Comparison of ENCODE assay signal across 9 cellular contexts in the genomic region with DNA sequence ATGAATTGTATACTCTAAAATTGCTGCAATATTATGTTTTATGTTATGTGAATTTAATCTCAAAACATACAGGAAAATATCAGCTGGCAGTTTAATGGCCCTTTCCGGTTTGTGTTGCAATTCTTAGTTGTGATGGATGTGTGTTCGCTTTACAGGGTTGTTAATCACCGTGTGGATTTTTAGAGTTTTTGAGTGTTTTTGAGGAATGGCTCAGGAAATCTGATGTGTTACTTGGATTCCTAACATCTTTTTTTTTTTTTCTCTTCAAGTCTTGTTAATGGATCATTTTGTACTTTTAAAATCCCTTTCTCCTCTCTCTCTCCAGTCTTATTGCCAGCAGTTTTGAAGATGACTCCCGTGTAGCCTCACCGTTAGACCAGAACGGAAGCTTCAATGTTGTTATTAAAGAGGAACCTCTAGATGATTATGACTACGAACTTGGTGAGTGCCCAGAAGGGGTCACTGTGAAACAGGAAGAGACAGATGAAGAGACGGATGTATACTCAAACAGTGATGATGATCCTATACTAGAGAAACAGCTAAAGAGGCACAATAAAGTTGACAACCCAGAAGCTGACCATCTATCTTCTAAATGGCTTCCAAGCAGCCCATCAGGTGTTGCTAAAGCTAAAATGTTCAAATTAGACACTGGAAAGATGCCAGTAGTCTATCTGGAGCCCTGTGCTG. TPM values are rescaled to one million over a fixed set of nuclear protein-coding genes. Genes with fewer than 3 reads are reported as not detected.
DNase-seq lines count a peak whose midpoint lies in the region; ATAC-seq, FAIRE-seq and TF ChIP-seq lines count a peak whose summit lies in the region.
"Had no signal": no experiment of that assay in that cellular context is flagged by ENCODE, and none has a peak within 500 bp of the region (broad histone marks: within the 10 kb centered on the region; RNA-seq: fewer than 3 reads in every experiment).

No MANE protein-coding gene starts in this region.

- peak overlapping the region; percentile 30 to 70 (median 57) for H3K4me2 ChIP-seq in BLaER1 treated with 17β-estradiol and CSF1 and Interleukin-3, amounts not matched to agents 10 nM and 100 nM
- H3K4me2 ChIP-seq in HepG2 (ENCODE audit: low read depth, low read length): no peak overlapping the region
- H3K4me2 ChIP-seq: KMS-11 had no signal

- peaks cover 0 to 8% (median 0%) of the 10 kb centered on the region in 11 experiments; a peak in 2 of 22 replicates for H3K9me3 ChIP-seq in BLaER1 treated with 17β-estradiol and CSF1 and Interleukin-3, amounts not matched to agents 10 nM and 100 nM (replicated peaks in 1 of 11)
- no peaks in the 10 kb centered on the region for H3K9me3 ChIP-seq in HepG2 (ENCODE audit: low read length)

- peaks cover 24 to 52% (median 39%) of the 10 kb centered on the region in 10 experiments for H3K4me1 ChIP-seq in BLaER1 treated with 17β-estradiol and CSF1 and Interleukin-3, amounts not matched to agents 10 nM and 100 nM
- peaks cover 18% of the 10 kb centered on the region for H3K4me1 ChIP-seq in HepG2 (ENCODE audit: insufficient read depth, low read length)

- WGBS in HepG2 (ENCODE audit: low lambda C conversion rate): 87% methylated on average over 8 of the region's 8 CpGs

- peak overlapping the region in 2 of 10 experiments; percentile 8 to 27; a peak in 2 of 20 replicates for H3K4me3 ChIP-seq in BLaER1 treated with 17β-estradiol and CSF1 and Interleukin-3, amounts not matched to agents 10 nM and 100 nM
- no peak overlapping the region for H3K4me3 ChIP-seq in HepG2 (replicated peaks in 1 of 3; ENCODE audit: insufficient read depth in 1 of 3, low read depth in 2 of 3, low read length in 3 of 3)

- in situ Hi-C loops in HepG2 (cut with HindIII; ENCODE audit: extremely low pct_ligation_motif_present, low pct_unique_long_range_greater_than_20kb): no loop called here

- no peaks in the 10 kb centered on the region for H3K27me3 ChIP-seq in BLaER1 treated with 17β-estradiol and CSF1 and Interleukin-3, amounts not matched to agents 10 nM and 100 nM
- no peaks in the 10 kb centered on the region for H3K27me3 ChIP-seq in HepG2 (ENCODE audit: control insufficient read depth in 1 of 2, insufficient read depth in 2 of 2, low read length in 2 of 2)

- peak overlapping the region; percentile 6 to 72 (median 52); a peak in 19 of 22 replicates for H3K27ac ChIP-seq in BLaER1 treated with 17β-estradiol and CSF1 and Interleukin-3, amounts not matched to agents 10 nM and 100 nM
- H3K27ac ChIP-seq in HepG2 (ENCODE audit: extremely low read length, insufficient read depth, low read length): no peak overlapping the region
- H3K27ac ChIP-seq: KMS-11 had no signal

- H4K20me1 ChIP-seq in BLaER1 treated with 17β-estradiol and CSF1 and Interleukin-3, amounts not matched to agents 10 nM and 100 nM: peaks cover 8 to 91% (median 54%) of the 10 kb centered on the region in 11 experiments; a peak in 17 of 22 replicates
- peaks cover 3% of the 10 kb centered on the region; the same call in 1 of the 2 replicates for H4K20me1 ChIP-seq in HepG2 (ENCODE audit: insufficient read depth, low read length)

- POLR2A ChIA-PET in HepG2 (lab: Yijun Ruan, JAX): no interaction called here

- H2AFZ ChIP-seq in HepG2 (ENCODE audit: low read length): no peak overlapping the region

- peak; percentile 50 for TF ChIP-seq CTCF in HepG2 (CRISPR knock-in tag; IDR thresholded peaks at IDR 0.05)

- peak; percentile 89 for DNase-seq in SIG-M5 treated with dmso at 0.1 percent for 504 hours (lab: John Stamatoyannopoulos, UW; ENCODE audit: unreplicated experiment)
- DNase-seq in astrocyte of the hippocampus (ENCODE audit: low read depth, low spot score): peak; percentile 22
- DNase-seq in HepG2 (ENCODE audit: low spot score): peak; percentile 18
- DNase-seq in epidermal melanocyte (ENCODE audit: insufficient read length, low spot score): no peak
- DNase-seq in NCI-H2107 (lab: John Stamatoyannopoulos, UW): no peak

- H3K36me3 ChIP-seq in BLaER1 treated with 17β-estradiol and CSF1 and Interleukin-3, amounts not matched to agents 10 nM and 100 nM: peaks cover 39 to 48% (median 47%) of the 10 kb centered on the region in 11 experiments
- H3K36me3 ChIP-seq in HepG2 (replicated peaks in 1 of 2; ENCODE audit: control insufficient read depth in 1 of 2, insufficient read depth in 2 of 2, low read length in 2 of 2): peaks cover 3 to 29% of the 10 kb centered on the region in 2 experiments; a peak in 4 of 5 replicates

- H3K9ac ChIP-seq in BLaER1 treated with 17β-estradiol and CSF1 and Interleukin-3, amounts not matched to agents 10 nM and 100 nM: peak overlapping the region in 8 of 11 experiments; percentile 7 to 61 (median 33); a peak in 11 of 22 replicates
- no peak overlapping the region for H3K9ac ChIP-seq in HepG2 (ENCODE audit: insufficient read depth, low read depth, low read length)
- H3K9ac ChIP-seq: KMS-11 had no signal

- intact Hi-C loops in HepG2 (cut with micrococcal nuclease; ENCODE audit: unreplicated experiment): no loop called here

- H3K79me2 ChIP-seq in HepG2 (ENCODE audit: insufficient read depth, low read length): peaks cover 59% of the 10 kb centered on the region

- no peak for TF ChIP-seq RAD21 in HepG2 (CRISPR knock-in tag; IDR thresholded peaks at IDR 0.05)

- peak; percentile 82 for ATAC-seq in GM18868 (IDR thresholded peaks at IDR 0.05; ENCODE audit: unreplicated experiment)
- ATAC-seq in HG03097 (IDR thresholded peaks at IDR 0.05; ENCODE audit: low FRiP score, unreplicated experiment): peak; percentile 78
- ATAC-seq in HepG2: peak; percentile 49; the same call in 2 of the 3 replicates

- FAIRE-seq in HepG2 (lab: Jason Lieb, UNC): no peak

- CTCF ChIA-PET in HepG2 (lab: Yijun Ruan, JAX; ENCODE audit: low intra/inter-chr PET ratio, low total read pairs): no interaction called here

- no peak for TF ChIP-seq POLR2A in HepG2 (IDR thresholded peaks at IDR 0.05; ENCODE audit: insufficient read depth in 1 of 2, low read depth in 2 of 2, low read length in 2 of 2)

- TF ChIP-seq EP300 in HepG2 (IDR thresholded peaks at IDR 0.05; ENCODE audit: low read depth in 2 of 2, low read length in 2 of 2) (no peak), HepG2 (CRISPR knock-in tag; IDR thresholded peaks at IDR 0.05; ENCODE audit: borderline replicate concordance) (no peak)

- BruUV-seq in HepG2 (replicated peaks; lab: Mats Ljungman, UMichigan): no TSS peak

TF ChIP-seq in HepG2, 621 proteins besides CTCF, POLR2A, EP300 and RAD21:
- TF ChIP-seq HNF4A (CRISPR knock-in tag; IDR thresholded peaks at IDR 0.05): no peak
- peak; percentile 22; the same call in 1 of the 2 replicates for TF ChIP-seq STAG1 (CRISPR knock-in tag; IDR thresholded peaks at IDR 0.05)
- TF ChIP-seq HMG20B (CRISPR knock-in tag; conservative IDR thresholded peaks at IDR 0.05): no peak
- no peak for TF ChIP-seq ZNF260 (CRISPR knock-in tag; IDR thresholded peaks at IDR 0.05; ENCODE audit: borderline replicate concordance, low read depth)
- no peak for TF ChIP-seq HINFP (CRISPR knock-in tag; IDR thresholded peaks at IDR 0.05; ENCODE audit: low read depth)
- TF ChIP-seq, protein P1, sequence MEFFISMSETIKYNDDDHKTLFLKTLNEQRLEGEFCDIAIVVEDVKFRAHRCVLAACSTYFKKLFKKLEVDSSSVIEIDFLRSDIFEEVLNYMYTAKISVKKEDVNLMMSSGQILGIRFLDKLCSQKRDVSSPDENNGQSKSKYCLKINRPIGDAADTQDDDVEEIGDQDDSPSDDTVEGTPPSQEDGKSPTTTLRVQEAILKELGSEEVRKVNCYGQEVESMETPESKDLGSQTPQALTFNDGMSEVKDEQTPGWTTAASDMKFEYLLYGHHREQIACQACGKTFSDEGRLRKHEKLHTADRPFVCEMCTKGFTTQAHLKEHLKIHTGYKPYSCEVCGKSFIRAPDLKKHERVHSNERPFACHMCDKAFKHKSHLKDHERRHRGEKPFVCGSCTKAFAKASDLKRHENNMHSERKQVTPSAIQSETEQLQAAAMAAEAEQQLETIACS (CRISPR knock-in tag; IDR thresholded peaks at IDR 0.05): no peak
- TF ChIP-seq ZNF441 (CRISPR knock-in tag; IDR thresholded peaks at IDR 0.05; ENCODE audit: borderline replicate concordance): no peak
- no peak for TF ChIP-seq ZNF431 (CRISPR knock-in tag; IDR thresholded peaks at IDR 0.05; ENCODE audit: borderline replicate concordance, low read depth)

RNA-seq across cellular contexts. Expression of gene MGA, which starts 35.7 kb away (rescaled TPM):
- 59.0 and 71.8 TPM in 2 replicates for total RNA-seq in HepG2 (2016; rRNA removed; fragmentation: Illumina TruSeq; extraction: Trizol)
- total RNA-seq in HepG2 (2016; cell fraction: cytosol; rRNA removed; fragmentation: Illumina TruSeq; extraction: Trizol; ENCODE audit: low read depth): 225 and 267 TPM in 2 replicates
- total RNA-seq in HepG2 (2016; cell fraction: insoluble cytoplasmic fraction; rRNA removed; fragmentation: Illumina TruSeq; extraction: Trizol): 58.3 and 67.8 TPM in 2 replicates
- 138 and 166 TPM in 2 replicates for total RNA-seq in HepG2 (2016; cell fraction: membrane; rRNA removed; fragmentation: Illumina TruSeq; extraction: Trizol)
- total RNA-seq in HepG2 (2016; cell fraction: nucleus; rRNA removed; fragmentation: Illumina TruSeq; extraction: Trizol): 62.7 and 68.1 TPM in 2 replicates
- 5.3 and 5.5 TPM in 2 replicates for polyA plus RNA-seq in HepG2 (2011; rRNA removed)
- 2.6 and 3.6 TPM in 2 replicates for polyA plus RNA-seq in HepG2 (2011; cell fraction: cytosol; rRNA removed)
- polyA plus RNA-seq in HepG2 (2011; cell fraction: nucleus; rRNA removed): 7.1 and 10.0 TPM in 2 replicates
- polyA plus RNA-seq in HepG2 (2012): 8.3 and 10.0 TPM in 2 replicates
- polyA plus RNA-seq in HepG2 (2016; cell fraction: cytosol; fragmentation: Illumina TruSeq; extraction: Trizol; ENCODE audit: low read depth): 0.25 and 0.32 TPM in 2 replicates
- 10.2 and 10.3 TPM in 2 replicates for polyA plus RNA-seq in HepG2 (2016; cell fraction: insoluble cytoplasmic fraction; fragmentation: Illumina TruSeq; extraction: Trizol; ENCODE audit: low read depth)
- 0.95 and 1.1 TPM in 2 replicates for polyA plus RNA-seq in HepG2 (2016; cell fraction: membrane; fragmentation: Illumina TruSeq; extraction: Trizol; ENCODE audit: low read depth)
- 23.0 and 30.4 TPM in 2 replicates for polyA plus RNA-seq in HepG2 (2016; cell fraction: nucleus; fragmentation: Illumina TruSeq; extraction: Trizol; ENCODE audit: insufficient read depth, low read depth)
- polyA minus RNA-seq in HepG2 (2011; rRNA and poly(A)+ RNA removed; ENCODE audit: low replicate concordance): 37.1 and 109 TPM in 2 replicates
- 44.4 and 47.0 TPM in 2 replicates for polyA minus RNA-seq in HepG2 (2011; cell fraction: cytosol; rRNA and poly(A)+ RNA removed)
- 72.2 and 82.1 TPM in 2 replicates for polyA minus RNA-seq in HepG2 (2011; cell fraction: nucleus; rRNA and poly(A)+ RNA removed)

Comparison
In these comparisons a context has a peak if more than half of its experiments do, and no peak if none do; other contexts are left out.
1. DNase-seq: peak in SIG-M5 treated with dmso at 0.1 percent for 504 hours (single experiment), astrocyte of the hippocampus (single experiment) and HepG2 (single experiment); none in epidermal melanocyte (single experiment) and NCI-H2107 (single experiment).
2. Peak in every context shown above with its lines, with median percentiles within 50 percentile points of each other: ATAC-seq.